ENCODE assay signal across 2 cellular contexts in genomic region chr1:91152331-91152730, GRCh38.
TF ChIP-seq lines count a peak whose summit lies in the region.

No MANE protein-coding gene starts in this region.

TF ChIP-seq in GM23338, 12 proteins besides CTCF, POLR2A, EP300 and RAD21:
- TF ChIP-seq ETS1 (IDR thresholded peaks at IDR 0.05) = no peak
- TF ChIP-seq ZNF331 (CRISPR knock-in tag; IDR thresholded peaks at IDR 0.05; ENCODE audit: low read depth) = no peak
- no peak for TF ChIP-seq EZH2 (IDR thresholded peaks at IDR 0.05; ENCODE audit: low read depth, unreplicated experiment)
- TF ChIP-seq STAT1 (IDR thresholded peaks at IDR 0.05; ENCODE audit: unreplicated experiment) = no peak
- TF ChIP-seq POLR2AphosphoS5 (IDR thresholded peaks at IDR 0.05; ENCODE audit: low read depth) = no peak
- no peak for TF ChIP-seq REST (IDR thresholded peaks at IDR 0.05; ENCODE audit: unreplicated experiment)
- no peak for TF ChIP-seq CREB1 (CRISPR knock-in tag; IDR thresholded peaks at IDR 0.05; ENCODE audit: low read depth)
- TF ChIP-seq NANOG (IDR thresholded peaks at IDR 0.05; ENCODE audit: borderline replicate concordance) = no peak
- no peak for TF ChIP-seq JUNB (IDR thresholded peaks at IDR 0.05; ENCODE audit: unreplicated experiment)
- TF ChIP-seq ZNF114 (CRISPR knock-in tag; IDR thresholded peaks at IDR 0.05) = no peak
- TF ChIP-seq EZH2phosphoT487 (IDR thresholded peaks at IDR 0.05; ENCODE audit: unreplicated experiment) = no peak

TF ChIP-seq in HepG2, 621 proteins besides CTCF, POLR2A, EP300 and RAD21 (continued from another document):
- no peak for TF ChIP-seq ZNF18 (CRISPR knock-in tag; IDR thresholded peaks at IDR 0.05; ENCODE audit: insufficient replicate concordance)
- no peak for TF ChIP-seq ELF1 (CRISPR knock-in tag; IDR thresholded peaks at IDR 0.05)
- no peak for TF ChIP-seq SETDB1 (CRISPR knock-in tag; IDR thresholded peaks at IDR 0.05; ENCODE audit: borderline replicate concordance)
- no peak for TF ChIP-seq ZNF629 (CRISPR knock-in tag; conservative IDR thresholded peaks at IDR 0.05)
- no peak for TF ChIP-seq NCOA1 (CRISPR knock-in tag; IDR thresholded peaks at IDR 0.05)
- no peak for TF ChIP-seq HMGXB3 (CRISPR knock-in tag; IDR thresholded peaks at IDR 0.05; ENCODE audit: borderline replicate concordance)
- TF ChIP-seq SOX5 (CRISPR knock-in tag; IDR thresholded peaks at IDR 0.05; ENCODE audit: borderline replicate concordance) = no peak
- no peak for TF ChIP-seq ZHX2 (IDR thresholded peaks at IDR 0.05; ENCODE audit: low read depth)
- no peak for TF ChIP-seq ZHX2 (CRISPR knock-in tag; IDR thresholded peaks at IDR 0.05; ENCODE audit: borderline replicate concordance)
